8 cellular contexts compared by ENCODE assay signal in the genomic region with DNA sequence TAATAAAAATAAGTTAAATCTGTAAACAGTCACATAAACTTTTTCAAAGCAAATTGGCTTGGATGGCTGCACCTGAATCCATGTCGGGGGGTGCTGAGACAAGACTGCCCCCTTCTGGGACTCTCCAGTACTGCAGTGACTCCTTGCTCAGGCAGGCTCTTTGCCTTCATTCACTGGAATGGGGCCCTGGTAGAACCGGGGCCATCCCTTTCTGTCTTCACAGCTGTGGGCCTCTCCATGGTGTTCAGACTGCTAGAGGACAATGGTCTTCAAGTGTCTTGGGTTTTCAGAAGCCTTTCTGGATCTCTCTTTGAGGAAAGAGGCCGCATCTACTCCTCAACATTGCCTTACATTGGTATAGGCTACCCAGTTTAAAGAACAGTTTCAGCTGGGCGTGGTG. TPM values are rescaled to one million over a fixed set of nuclear protein-coding genes. Genes with fewer than 3 reads are reported as not detected.
A peak's percentile ranks its signal among the peaks of the same experiment; 100 is the strongest.
DNase-seq lines count a peak whose midpoint lies in the region; ATAC-seq and TF ChIP-seq lines count a peak whose summit lies in the region.

No MANE protein-coding gene starts in this region.

- no peak overlapping the region for H3K27ac Mint-ChIP-seq in WTC11

- peak; percentile 7 to 10 for DNase-seq in NCI-H187 (lab: John Stamatoyannopoulos, UW)
- DNase-seq in NCI-H187 treated with DMSO at 0.1 percent for 48 hours (lab: John Stamatoyannopoulos, UW): no peak
- DNase-seq in NCI-H1930 (lab: John Stamatoyannopoulos, UW): peak; percentile 23 to 64
- peak; percentile 91 for DNase-seq in WTC11 (ENCODE audit: low spot score)
- DNase-seq in cardiac fibroblast (ENCODE audit: low read depth in 2 of 2): peak; percentile 73 to 77
- peak; percentile 71 for DNase-seq in left kidney (ENCODE audit: low read depth, low spot score)
- peak; percentile 59 to 80 (median 69) for DNase-seq in stimulated activated CD4-positive, alpha-beta T cell treated with anti-CD3 and anti-CD28 coated beads, TNF-alpha, amount 100 ng/mL, for 24 hours (ENCODE audit: low read depth in 3 of 3)

- H3K27me3 Mint-ChIP-seq in WTC11 (ENCODE audit: low read depth): no peaks in the 10 kb centered on the region

- no peak overlapping the region for H3K4me3 ChIP-seq in cardiac fibroblast (replicated peaks in 1 of 2; ENCODE audit: low read depth in 2 of 2, low read length in 2 of 2)

- CTCF ChIA-PET in WTC11 (lab: Charles Lee): interaction anchor here (0.6 to 7.1 kb wide), 22 partner anchors 9 to 539 kb away, joined by 3 to 199 read pairs (median 12); a partner anchor contains a TSS

- H3K4me1 Mint-ChIP-seq in WTC11: peaks cover 2% of the 10 kb centered on the region; the same call in 1 of the 2 replicates

- H3K9me3 Mint-ChIP-seq in WTC11: no peaks in the 10 kb centered on the region

- TF ChIP-seq CTCF in WTC11 (IDR thresholded peaks at IDR 0.05) (peak; percentile 94), cardiac fibroblast (IDR thresholded peaks at IDR 0.05; ENCODE audit: low read depth, low read length) (peak; percentile 95)

- ATAC-seq in WTC11 (peak; percentile 67), GM21619 (IDR thresholded peaks at IDR 0.05; ENCODE audit: unreplicated experiment) (no peak)

- POLR2A ChIA-PET in WTC11 (lab: Charles Lee): no interaction called here

- H3K4me3 Mint-ChIP-seq in WTC11: no peak overlapping the region

- H3K36me3 Mint-ChIP-seq in WTC11: no peaks in the 10 kb centered on the region

TF ChIP-seq in WTC11, 78 proteins besides CTCF, POLR2A, EP300 and RAD21:
- TF ChIP-seq TEAD1 (CRISPR knock-in tag; IDR thresholded peaks at IDR 0.05): no peak
TF ChIP-seq in WTC11: peak in this region for 0.

RNA-seq across cellular contexts. Expression of a gene that starts 16.1 kb away (rescaled TPM):
- total RNA-seq in WTC11 (2021): 42.8 to 54.2 TPM (median 44.1 TPM) in 3 replicates

RNA-seq across cellular contexts. Expression of a gene that starts 29.8 kb away (rescaled TPM):
- total RNA-seq in WTC11 (2021): 28.3 to 29.5 TPM (median 28.7 TPM) in 3 replicates

RNA-seq across cellular contexts. Expression of a gene that starts 50.7 kb away (rescaled TPM):
- total RNA-seq in WTC11 (2021): 38.6 to 40.4 TPM (median 39.6 TPM) in 3 replicates
